20 cellular contexts compared by ENCODE assay signal in the genomic region with DNA sequence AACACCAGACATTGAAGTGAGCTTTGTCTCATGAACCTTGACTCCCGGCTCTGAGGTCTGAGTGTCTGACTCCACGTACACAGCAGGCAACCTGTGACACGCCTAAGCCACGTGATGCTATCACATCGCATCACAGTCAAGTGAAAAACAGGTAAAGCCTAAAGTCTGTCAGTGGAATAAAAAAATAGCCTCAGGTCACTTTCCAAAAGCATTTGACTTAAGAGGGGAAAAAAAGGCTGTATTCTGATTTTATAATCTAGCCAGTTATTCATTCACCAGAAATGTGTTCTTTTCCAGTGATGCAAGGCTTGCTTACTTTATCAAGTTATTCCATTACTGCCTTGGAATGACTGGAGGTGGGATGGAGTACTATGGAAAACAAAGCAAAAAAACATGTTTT.
DNase-seq lines count a peak whose midpoint lies in the region; ATAC-seq, FAIRE-seq and TF ChIP-seq lines count a peak whose summit lies in the region.
"Had no signal": no experiment of that assay in that cellular context is flagged by ENCODE, and none has a peak within 500 bp of the region (broad histone marks: within the 10 kb centered on the region; RNA-seq: fewer than 3 reads in every experiment).

No MANE protein-coding gene starts in this region.

- no TSS peak for BruUV-seq in HepG2 (replicated peaks; lab: Mats Ljungman, UMichigan)

- no peaks in the 10 kb centered on the region for H4K20me1 ChIP-seq in HepG2 (ENCODE audit: insufficient read depth, low read length)

- H3K27ac ChIP-seq in liver (ENCODE audit: low read depth in 1 of 2, low read length in 2 of 2) = no peak overlapping the region
- no peak overlapping the region for H3K27ac ChIP-seq in HepG2 (ENCODE audit: extremely low read length, insufficient read depth, low read length)
- H3K27ac ChIP-seq: psoas muscle, vagina had no signal

- no peak overlapping the region for H2AFZ ChIP-seq in HepG2 (ENCODE audit: low read length)

- TF ChIP-seq RAD21 in liver (IDR thresholded peaks at IDR 0.05) (peak in 1 of 2 donors; percentile 5), HepG2 (CRISPR knock-in tag; IDR thresholded peaks at IDR 0.05) (no peak)

- peak overlapping the region; percentile 97 for H3K27ac Mint-ChIP-seq in memory B cell
- H3K27ac Mint-ChIP-seq: activated naive CD8-positive, alpha-beta T cell treated with anti-CD3 and anti-CD28 coated beads, Interleukin-2, amount 50 U/mL, for 24 hours had no signal

- intact Hi-C loops in HepG2 (cut with micrococcal nuclease; ENCODE audit: unreplicated experiment) = no loop called here

- H3K79me2 ChIP-seq in HepG2 (ENCODE audit: insufficient read depth, low read length) = no peaks in the 10 kb centered on the region

- no peak for TF ChIP-seq EP300 in HepG2 (IDR thresholded peaks at IDR 0.05; ENCODE audit: low read depth in 2 of 2, low read length in 2 of 2)
- TF ChIP-seq EP300 in HepG2 (CRISPR knock-in tag; IDR thresholded peaks at IDR 0.05; ENCODE audit: borderline replicate concordance) = no peak

- POLR2A ChIA-PET in HepG2 (lab: Yijun Ruan, JAX) = no interaction called here

- no peaks in the 10 kb centered on the region for H3K27me3 ChIP-seq in liver (ENCODE audit: control insufficient read depth in 4 of 4, insufficient read depth in 4 of 4, low read length in 3 of 4)
- H3K27me3 ChIP-seq in HepG2 (ENCODE audit: control insufficient read depth in 1 of 2, insufficient read depth in 2 of 2, low read length in 2 of 2) = no peaks in the 10 kb centered on the region
- H3K27me3 ChIP-seq: vagina had no signal

- no peaks in the 10 kb centered on the region for H3K9me3 ChIP-seq in liver (ENCODE audit: control insufficient read depth in 4 of 4, low read length in 3 of 4)
- H3K9me3 ChIP-seq in HepG2 (ENCODE audit: low read length) = no peaks in the 10 kb centered on the region
- H3K9me3 ChIP-seq: HAP-1, psoas muscle, vagina had no signal

- CTCF ChIA-PET in HepG2 (lab: Yijun Ruan, JAX; ENCODE audit: low intra/inter-chr PET ratio, low total read pairs) = no interaction called here

- peaks cover 32% of the 10 kb centered on the region for H3K4me1 Mint-ChIP-seq in memory B cell

- H3K4me3 ChIP-seq in liver (ENCODE audit: low read depth in 1 of 3, low read length in 3 of 3) = no peak overlapping the region
- H3K4me3 ChIP-seq in HepG2 (replicated peaks in 1 of 3; ENCODE audit: insufficient read depth in 1 of 3, low read depth in 2 of 3, low read length in 3 of 3) = no peak overlapping the region
- no peak overlapping the region for H3K4me3 ChIP-seq in epithelial cell of esophagus (ENCODE audit: low read length)
- H3K4me3 ChIP-seq: HAP-1, psoas muscle, vagina had no signal

- in situ Hi-C loops in HepG2 (cut with HindIII; ENCODE audit: extremely low pct_ligation_motif_present, low pct_unique_long_range_greater_than_20kb) = no loop called here

- H3K36me3 ChIP-seq in liver (ENCODE audit: control insufficient read depth in 4 of 4, insufficient read depth in 3 of 4, low read depth in 1 of 4, low read length in 3 of 4) (no peaks in the 10 kb centered on the region), HepG2 (replicated peaks in 1 of 2; ENCODE audit: control insufficient read depth in 1 of 2, insufficient read depth in 2 of 2, low read length in 2 of 2) (no peaks in the 10 kb centered on the region)
- H3K36me3 ChIP-seq: HAP-1, vagina had no signal

- H3K4me2 ChIP-seq in HepG2 (ENCODE audit: low read depth, low read length) = no peak overlapping the region

- H3K9ac ChIP-seq in liver (ENCODE audit: low read depth in 1 of 2, low read length in 2 of 2) = no peak overlapping the region
- no peak overlapping the region for H3K9ac ChIP-seq in HepG2 (ENCODE audit: insufficient read depth, low read depth, low read length)

- no peak for ATAC-seq in HepG2
- ATAC-seq in memory B cell (ENCODE audit: low read depth) = no peak
- ATAC-seq in omental fat pad (ENCODE audit: low FRiP score) = no peak
- no peak for ATAC-seq in GM19452 (IDR thresholded peaks at IDR 0.05; ENCODE audit: unreplicated experiment)
- ATAC-seq: activated CD4-positive, CD25-positive, alpha-beta regulatory T cell treated with anti-CD3 and anti-CD28 coated beads, Interleukin-2, amount 50 U/mL, for 24 hours; activated naive CD8-positive, alpha-beta T cell treated with anti-CD3 and anti-CD28 coated beads, Interleukin-2, amount 50 U/mL, for 24 hours; psoas muscle; SK-N-SH treated with all-trans-retinoic acid at 6 μM for 48 hours had no signal

- 60% methylated on average over 5 of the region's 5 CpGs for WGBS in liver
- 37% methylated on average over 5 of the region's 5 CpGs for WGBS in HepG2 (ENCODE audit: low lambda C conversion rate)

- no peak for DNase-seq in HepG2 (ENCODE audit: low spot score)
- DNase-seq in epithelial cell of esophagus (ENCODE audit: low read depth) = peak; percentile 80
- DNase-seq in memory B cell (ENCODE audit: low spot score in 2 of 2) = no peak
- DNase-seq in DMS 273 treated with DMSO at 0.1 percent for 48 hours (lab: John Stamatoyannopoulos, UW) = no peak
- no peak for DNase-seq in omental fat pad (ENCODE audit: low spot score)
- DNase-seq in GDM1 (lab: John Stamatoyannopoulos, UW) = no peak
- DNase-seq: ACHN; activated naive CD8-positive, alpha-beta T cell treated with anti-CD3 and anti-CD28 coated beads, Interleukin-2, amount 50 U/mL, for 24 hours; DMS53; NCI-H1930; NCI-H446 treated with DMSO at 0.1 percent for 48 hours; psoas muscle; T1000 had no signal

- TF ChIP-seq POLR2A in HepG2 (IDR thresholded peaks at IDR 0.05; ENCODE audit: insufficient read depth in 1 of 2, low read depth in 2 of 2, low read length in 2 of 2) = no peak

- FAIRE-seq in HepG2 (lab: Jason Lieb, UNC) = no peak

- peaks cover under 1% of the 10 kb centered on the region for H3K9me3 Mint-ChIP-seq in memory B cell

- no peak overlapping the region for H3K4me3 Mint-ChIP-seq in memory B cell
- H3K4me3 Mint-ChIP-seq: activated naive CD8-positive, alpha-beta T cell treated with anti-CD3 and anti-CD28 coated beads, Interleukin-2, amount 50 U/mL, for 24 hours; CD14-positive monocyte had no signal

- no peaks in the 10 kb centered on the region for H3K27me3 Mint-ChIP-seq in memory B cell
- H3K27me3 Mint-ChIP-seq: activated naive CD8-positive, alpha-beta T cell treated with anti-CD3 and anti-CD28 coated beads, Interleukin-2, amount 50 U/mL, for 24 hours had no signal

- no peak for TF ChIP-seq CTCF in liver (IDR thresholded peaks at IDR 0.05; ENCODE audit: low read depth, low read length, missing input control)
- TF ChIP-seq CTCF in HepG2 (CRISPR knock-in tag; IDR thresholded peaks at IDR 0.05) = no peak
- no peak for TF ChIP-seq CTCF in epithelial cell of esophagus (IDR thresholded peaks at IDR 0.05; ENCODE audit: insufficient read depth, low read depth, low read length, missing control alignments)
- TF ChIP-seq CTCF in omental fat pad (IDR thresholded peaks at IDR 0.05) = no peak

- no peaks in the 10 kb centered on the region for H3K36me3 Mint-ChIP-seq in memory B cell

- H3K4me1 ChIP-seq in liver (ENCODE audit: control insufficient read depth in 4 of 4, insufficient read depth in 4 of 4, low read length in 3 of 4) = peaks cover 0 to 8% (median 6%) of the 10 kb centered on the region in 4 donors
- H3K4me1 ChIP-seq in HepG2 (ENCODE audit: insufficient read depth, low read length) = peaks cover 11% of the 10 kb centered on the region
- H3K4me1 ChIP-seq: psoas muscle, vagina had no signal

TF ChIP-seq in liver, 16 proteins besides CTCF, POLR2A, EP300 and RAD21:
- peak; percentile 49 for TF ChIP-seq HNF4G (IDR thresholded peaks at IDR 0.05)
- TF ChIP-seq SP1 (IDR thresholded peaks at IDR 0.05) = peak; percentile 43
- TF ChIP-seq, protein P1, sequence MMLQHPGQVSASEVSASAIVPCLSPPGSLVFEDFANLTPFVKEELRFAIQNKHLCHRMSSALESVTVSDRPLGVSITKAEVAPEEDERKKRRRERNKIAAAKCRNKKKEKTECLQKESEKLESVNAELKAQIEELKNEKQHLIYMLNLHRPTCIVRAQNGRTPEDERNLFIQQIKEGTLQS (IDR thresholded peaks at IDR 0.05) = peak; percentile 26
- peak; percentile 78 to 82 for TF ChIP-seq HNF4A (conservative IDR thresholded peaks at IDR 0.05)
- TF ChIP-seq RXRA (IDR thresholded peaks at IDR 0.05) = peak; percentile 5 to 48
- TF ChIP-seq FOXA1 (IDR thresholded peaks at IDR 0.05) = no peak

TF ChIP-seq in HepG2, 621 proteins besides CTCF, POLR2A, EP300 and RAD21:
- TF ChIP-seq POGZ (CRISPR knock-in tag; IDR thresholded peaks at IDR 0.05) (no peak), ZBTB21 (CRISPR knock-in tag; IDR thresholded peaks at IDR 0.05) (no peak), FOXK1 (CRISPR knock-in tag; IDR thresholded peaks at IDR 0.05; ENCODE audit: borderline replicate concordance, low read depth) (no peak), ZFX (CRISPR knock-in tag; IDR thresholded peaks at IDR 0.05; ENCODE audit: low read depth) (no peak)
- TF ChIP-seq, protein P2, sequence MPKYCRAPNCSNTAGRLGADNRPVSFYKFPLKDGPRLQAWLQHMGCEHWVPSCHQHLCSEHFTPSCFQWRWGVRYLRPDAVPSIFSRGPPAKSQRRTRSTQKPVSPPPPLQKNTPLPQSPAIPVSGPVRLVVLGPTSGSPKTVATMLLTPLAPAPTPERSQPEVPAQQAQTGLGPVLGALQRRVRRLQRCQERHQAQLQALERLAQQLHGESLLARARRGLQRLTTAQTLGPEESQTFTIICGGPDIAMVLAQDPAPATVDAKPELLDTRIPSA (CRISPR knock-in tag; IDR thresholded peaks at IDR 0.05; ENCODE audit: borderline replicate concordance) = no peak
